Comparison of ENCODE assay signal across 1 cellular context in genomic region chr2:234995332-234996007, GRCh38.
TF ChIP-seq lines count a peak whose summit lies in the region.

No MANE protein-coding gene starts in this region.

TF ChIP-seq in HepG2, 621 proteins besides CTCF, POLR2A, EP300 and RAD21 (continued from another document):
- TF ChIP-seq KLF15 (CRISPR knock-in tag; IDR thresholded peaks at IDR 0.05; ENCODE audit: borderline replicate concordance) (peak; percentile 36), TBX3 (IDR thresholded peaks at IDR 0.05; ENCODE audit: borderline replicate concordance) (0 out of 2 replicates have a peak, but pooled peaks have one; percentile 11), RARA (CRISPR knock-in tag; IDR thresholded peaks at IDR 0.05) (peak; percentile 84), CBFB (CRISPR knock-in tag; IDR thresholded peaks at IDR 0.05) (peak; percentile 70; the same call in 1 of the 2 replicates), RARG (CRISPR knock-in tag; IDR thresholded peaks at IDR 0.05; ENCODE audit: low read depth) (no peak), RBM22 (optimal IDR thresholded peaks at IDR 0.05; ENCODE audit: low read length) (peak; percentile 94), CBX5 (CRISPR knock-in tag; IDR thresholded peaks at IDR 0.05; ENCODE audit: borderline replicate concordance) (peak; percentile 58; the same call in 1 of the 2 replicates), ZNF687 (CRISPR knock-in tag; IDR thresholded peaks at IDR 0.05) (peak; percentile 99), ZBTB42 (CRISPR knock-in tag; IDR thresholded peaks at IDR 0.05) (peak; percentile 81; the same call in 1 of the 2 replicates), ZNF761 (CRISPR knock-in tag; conservative IDR thresholded peaks at IDR 0.05) (peak; percentile 45; the same call in 1 of the 2 replicates), BRF2 (CRISPR knock-in tag; IDR thresholded peaks at IDR 0.05) (0 out of 2 replicates have a peak, but pooled peaks have one; percentile 28), ZNF20 (CRISPR knock-in tag; IDR thresholded peaks at IDR 0.05) (peak; percentile 34; the same call in 1 of the 2 replicates), ZNF17 (CRISPR knock-in tag; IDR thresholded peaks at IDR 0.05) (no peak), PPARG (CRISPR knock-in tag; conservative IDR thresholded peaks at IDR 0.05) (peak; percentile 79), RORA (CRISPR knock-in tag; IDR thresholded peaks at IDR 0.05) (no peak), FOXA1 (IDR thresholded peaks at IDR 0.05) (no peak), FOXA1 (CRISPR knock-in tag; IDR thresholded peaks at IDR 0.05) (peak; percentile 93), ZBTB7B (CRISPR knock-in tag; IDR thresholded peaks at IDR 0.05) (peak; percentile 86), HOXA3 (CRISPR knock-in tag; IDR thresholded peaks at IDR 0.05) (peak; percentile 84), RFXANK (CRISPR knock-in tag; IDR thresholded peaks at IDR 0.05) (0 out of 2 replicates have a peak, but pooled peaks have one; percentile 28), ZNF580 (CRISPR knock-in tag; IDR thresholded peaks at IDR 0.05; ENCODE audit: borderline replicate concordance, low read depth) (peak; percentile 43; the same call in 1 of the 2 replicates), ZNF292 (CRISPR knock-in tag; IDR thresholded peaks at IDR 0.05; ENCODE audit: borderline replicate concordance, low read depth) (peak; percentile 89)
TF ChIP-seq in HepG2: peak in this region for 194.
